In the genomic region with DNA sequence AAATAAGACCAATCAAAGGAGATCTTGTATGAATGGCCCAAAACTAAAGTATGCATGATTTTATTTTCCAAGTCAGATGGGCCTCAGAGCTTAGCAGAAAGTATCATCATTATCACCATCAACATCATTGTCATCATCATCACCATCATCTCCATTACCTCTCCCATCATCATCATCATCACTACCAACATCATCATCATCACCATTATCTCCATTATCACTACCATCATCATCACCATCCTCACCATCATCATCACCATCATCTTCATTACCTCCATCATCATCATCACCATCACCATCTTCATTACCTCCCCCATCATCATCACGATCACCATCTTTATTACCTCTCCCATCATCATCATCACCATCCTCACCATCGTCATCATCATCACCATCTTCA, we compare ENCODE assay signal across 33 cellular contexts.
"Had no signal": no experiment of that assay in that cellular context is flagged by ENCODE, and none has a peak within 500 bp of the region (broad histone marks: within the 10 kb centered on the region; RNA-seq: fewer than 3 reads in every experiment).

No MANE protein-coding gene starts in this region.

- H3K27ac ChIP-seq: adrenal gland, ascending aorta, body of pancreas, brain microvascular endothelial cell, breast epithelium, cardiac muscle cell had no signal

- FAIRE-seq: astrocyte, bronchial epithelial cell had no signal

- H3K4me3 ChIP-seq: adrenal gland, ascending aorta, body of pancreas, breast epithelium, cardiac muscle cell had no signal

- H3K27me3 ChIP-seq: adrenal gland, ascending aorta, body of pancreas, brain microvascular endothelial cell, breast epithelium, cardiac muscle cell had no signal

- H3K36me3 ChIP-seq: adrenal gland, ascending aorta, brain microvascular endothelial cell, breast epithelium, cardiac muscle cell had no signal

- ATAC-seq: activated naive CD4-positive, alpha-beta T cell treated with anti-CD3 and anti-CD28 coated beads, Interleukin-2, amount 50 U/mL, for 72 hours; activated naive CD8-positive, alpha-beta T cell treated with anti-CD3 and anti-CD28 coated beads, Interleukin-2, amount 50 U/mL, for 24 hours; activated T-cell treated with anti-CD3 and anti-CD28 coated beads, Interleukin-2, amount 50 U/mL, for 4 hours; activated T-cell treated with anti-CD3 and anti-CD28 coated beads, Interleukin-2, amount 50 U/mL, for 72 hours; activated T-helper 17 cell treated with anti-CD3 and anti-CD28 coated beads, Interleukin-2, amount 50 U/mL, for 72 hours; body of pancreas had no signal

- DNase-seq: activated effector memory CD4-positive, alpha-beta T cell treated with anti-CD3 and anti-CD28 coated beads, Interleukin-2, amount 50 U/mL, for 16 hours; activated effector memory CD4-positive, alpha-beta T cell treated with Interleukin-2 at 50 U/mL for 16 hours; activated gamma-delta T cell; activated gamma-delta T cell treated with Interleukin-2 at 50 U/mL for 16 hours; activated naive CD4-positive, alpha-beta T cell; activated naive CD4-positive, alpha-beta T cell treated with anti-CD3 and anti-CD28 coated beads for 36 hours; activated naive CD4-positive, alpha-beta T cell treated with anti-CD3 and anti-CD28 coated beads, Interleukin-2, amount 10 ng/mL, durations not matched to agents 7 days and 5 days; activated naive CD4-positive, alpha-beta T cell treated with anti-CD3 and anti-CD28 coated beads, Interleukin-2, amount 50 U/mL, for 16 hours; activated naive CD4-positive, alpha-beta T cell treated with Interleukin-2 at 50 U/mL for 16 hours; activated naive CD8-positive, alpha-beta T cell treated with anti-CD3 and anti-CD28 coated beads for 36 hours; activated naive CD8-positive, alpha-beta T cell treated with anti-CD3 and anti-CD28 coated beads, Interleukin-2, amount 10 ng/mL, durations not matched to agents 7 days and 5 days; activated naive CD8-positive, alpha-beta T cell treated with anti-CD3 and anti-CD28 coated beads, Interleukin-2, amount 50 U/mL, for 24 hours; activated T-cell treated with anti-CD3 and anti-CD28 coated beads, Interleukin-2, amount 50 U/mL, for 24 hours; activated T-cell treated with anti-CD3 and anti-CD28 coated beads, Interleukin-2, amount 50 U/mL, for 4 hours; activated T-cell treated with anti-CD3 and anti-CD28 coated beads, Interleukin-2, amount 50 U/mL, for 48 hours; activated T-cell treated with anti-CD3 and anti-CD28 coated beads, Interleukin-2, amount 50 U/mL, for 72 hours; adrenal gland; amniotic stem cell; amygdala; anterior cingulate cortex; aorta; body of pancreas; brain microvascular endothelial cell; caudate nucleus; central memory CD4-positive, alpha-beta T cell; cerebellar nuclear complex had no signal

- H3K9me3 ChIP-seq: adrenal gland, ascending aorta, body of pancreas, breast epithelium had no signal

- H3K4me1 ChIP-seq: adrenal gland, ascending aorta, body of pancreas, breast epithelium had no signal
